In genomic region chr4:20839957-20840356, GRCh38 we compare ENCODE assay signal across 15 cellular contexts.
DNase-seq lines count a peak whose midpoint lies in the region; TF ChIP-seq lines count a peak whose summit lies in the region.
"Had no signal": no experiment of that assay in that cellular context is flagged by ENCODE, and none has a peak within 500 bp of the region (broad histone marks: within the 10 kb centered on the region; RNA-seq: fewer than 3 reads in every experiment).

No MANE protein-coding gene starts in this region.

- H3K36me3 ChIP-seq in A673 (ENCODE audit: insufficient read depth, low read length, poor library complexity, severe bottlenecking) (no peaks in the 10 kb centered on the region), brain microvascular endothelial cell (replicated peaks) (no peaks in the 10 kb centered on the region)
- no peaks in the 10 kb centered on the region for H3K36me3 ChIP-seq in effector memory CD4-positive, alpha-beta T cell (ENCODE audit: control insufficient read depth, insufficient read depth, low read length)
- H3K36me3 ChIP-seq: gastroesophageal sphincter, stomach, WERI-Rb-1 had no signal

- peak; percentile 87 for DNase-seq in A673 (ENCODE audit: low spot score)
- peak; percentile 94 for DNase-seq in HFF-Myc (ENCODE audit: extremely low read depth, low read depth)
- DNase-seq in brain microvascular endothelial cell: peak; percentile 72
- DNase-seq in iris pigment epithelial cell (ENCODE audit: low read depth): peak; percentile 96
- DNase-seq in NCI-H2171 treated with DMSO at 0.1 percent for 48 hours (lab: John Stamatoyannopoulos, UW): no peak
- DNase-seq in HuH-7 (ENCODE audit: low spot score): no peak
- DNase-seq in NCI-H187 treated with DMSO at 0.1 percent for 48 hours (lab: John Stamatoyannopoulos, UW): no peak
- no peak for DNase-seq in effector memory CD4-positive, alpha-beta T cell
- DNase-seq: activated T-cell treated with anti-CD3 and anti-CD28 coated beads, Interleukin-2, amount 50 U/mL, for 24 hours; AML-193; central memory CD4-positive, alpha-beta T cell; stimulated activated CD4-positive, alpha-beta T cell treated with anti-CD3 and anti-CD28 coated beads, Interleukin-2, amount 100 ng/mL, for 48 hours; stomach; WERI-Rb-1 had no signal

- BruUV-seq in A673 (replicated peaks; lab: Mats Ljungman, UMichigan): no TSS peak

- H3K4me3 ChIP-seq in A673 (ENCODE audit: low read depth, low read length, poor library complexity, severe bottlenecking) (no peak overlapping the region), HFF-Myc (replicated peaks; ENCODE audit: low read depth, low read length) (no peak overlapping the region), brain microvascular endothelial cell (ENCODE audit: low read depth, low read length) (no peak overlapping the region)
- H3K4me3 ChIP-seq in effector memory CD4-positive, alpha-beta T cell (ENCODE audit: insufficient read depth, low read depth, low read length, poor library complexity, severe bottlenecking): no peak overlapping the region
- H3K4me3 ChIP-seq: gastroesophageal sphincter, stomach had no signal

- in situ Hi-C loops in brain microvascular endothelial cell (cut with HindIII; ENCODE audit: low pct_ligation_motif_present, low sequenced_read_pairs): no loop called here

- POLR2A ChIA-PET in A673 (lab: Charles Lee; ENCODE audit: low non-redundant PET): interaction anchor here (0.5 kb wide), 1 partner anchor 377 kb away, joined by 9 read pairs; no protein-coding TSS in a partner anchor

- intact Hi-C loops in A673 (cut with micrococcal nuclease; ENCODE audit: unreplicated experiment): no loop called here

- no peaks in the 10 kb centered on the region for H3K9me3 ChIP-seq in A673 (ENCODE audit: low read depth, low read length, poor library complexity, severe bottlenecking)
- H3K9me3 ChIP-seq in effector memory CD4-positive, alpha-beta T cell (ENCODE audit: control insufficient read depth, low read length): no peaks in the 10 kb centered on the region
- H3K9me3 ChIP-seq: gastroesophageal sphincter, stomach had no signal

- TF ChIP-seq CTCF in A673 (conservative IDR thresholded peaks at IDR 0.05; ENCODE audit: low read depth, low read length): no peak
- no peak for TF ChIP-seq CTCF in HFF-Myc (IDR thresholded peaks at IDR 0.05; ENCODE audit: low read depth, low read length, missing control alignments)
- TF ChIP-seq CTCF in brain microvascular endothelial cell (IDR thresholded peaks at IDR 0.05; ENCODE audit: low read depth, low read length, missing control alignments): no peak

- H3K4me1 ChIP-seq in A673 (ENCODE audit: insufficient read depth, low read length, poor library complexity, severe bottlenecking): peaks cover 8% of the 10 kb centered on the region
- H3K4me1 ChIP-seq in effector memory CD4-positive, alpha-beta T cell (ENCODE audit: control insufficient read depth, insufficient read depth, low read length, poor library complexity, severe bottlenecking): no peaks in the 10 kb centered on the region
- H3K4me1 ChIP-seq: gastroesophageal sphincter had no signal

- no peaks in the 10 kb centered on the region for H3K27me3 ChIP-seq in A673 (replicated peaks; ENCODE audit: insufficient read depth, low read depth, low read length, poor library complexity)
- no peaks in the 10 kb centered on the region for H3K27me3 ChIP-seq in brain microvascular endothelial cell (replicated peaks)
- no peaks in the 10 kb centered on the region for H3K27me3 ChIP-seq in effector memory CD4-positive, alpha-beta T cell (replicated peaks; ENCODE audit: control insufficient read depth, insufficient read depth, low read length, poor library complexity, severe bottlenecking)
- H3K27me3 ChIP-seq: gastroesophageal sphincter, stomach had no signal

- H3K27ac ChIP-seq in A673 (ENCODE audit: low read depth, low read length, poor library complexity, severe bottlenecking) (no peak overlapping the region), brain microvascular endothelial cell (peak overlapping the region; percentile 89)
- no peak overlapping the region for H3K27ac ChIP-seq in effector memory CD4-positive, alpha-beta T cell (ENCODE audit: insufficient read depth, low read length, poor library complexity, severe bottlenecking)
- H3K27ac ChIP-seq: gastroesophageal sphincter, stomach, WERI-Rb-1 had no signal

- CTCF ChIA-PET in A673 (lab: Charles Lee): interaction anchor here (0.6 kb wide), 1 partner anchor 1260 kb away, joined by 3 read pairs; no protein-coding TSS in a partner anchor

Comparison
In these comparisons a context has a peak if more than half of its experiments do, and no peak if none do; other contexts are left out.
1. DNase-seq: peak in A673 (single experiment), HFF-Myc (single experiment), brain microvascular endothelial cell (single experiment) and iris pigment epithelial cell (single experiment); none in NCI-H2171 treated with DMSO at 0.1 percent for 48 hours (single experiment), HuH-7 (single experiment), NCI-H187 treated with DMSO at 0.1 percent for 48 hours (single experiment) and effector memory CD4-positive, alpha-beta T cell (0 of 3).